8 cellular contexts compared by ENCODE assay signal in the genomic region with DNA sequence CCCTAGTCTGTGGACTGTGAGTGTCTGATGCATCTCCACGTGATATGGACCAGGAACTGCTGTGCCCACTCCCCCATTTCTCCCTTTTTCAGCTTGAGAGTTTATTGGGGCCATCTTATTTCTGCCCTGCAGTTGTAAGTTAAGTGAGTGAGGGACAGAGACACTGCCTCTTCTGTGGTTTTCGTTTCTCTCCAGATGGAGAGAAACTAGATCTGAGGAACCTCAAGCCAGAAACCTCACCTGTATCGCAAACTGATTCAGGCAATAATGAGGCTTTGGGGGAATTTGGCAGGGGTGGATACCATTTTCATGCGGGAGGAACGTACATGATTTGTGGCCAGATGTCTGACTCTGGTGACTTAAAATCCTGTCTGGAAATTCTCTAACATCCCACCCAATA.
"Had no signal": no experiment of that assay in that cellular context is flagged by ENCODE, and none has a peak within 500 bp of the region (broad histone marks: within the 10 kb centered on the region; RNA-seq: fewer than 3 reads in every experiment).

No MANE protein-coding gene starts in this region.

- DNase-seq: H9, HCEC 1CT, IMR-90 had no signal

- FAIRE-seq: H1, H54, HTR-8/SVneo, K562 had no signal

- H2AFZ ChIP-seq: GM23338 had no signal

- ATAC-seq: GM23338, K562 had no signal

- H3K4me2 ChIP-seq: GM23338 had no signal

- H3K4me3 ChIP-seq: GM23338, K562 had no signal
